9 cellular contexts compared by ENCODE assay signal in genomic region chr17:49789278-49789578, GRCh38. TPM values are rescaled to one million over a fixed set of nuclear protein-coding genes. Genes with fewer than 3 reads are reported as not detected.
A peak's percentile ranks its signal among the peaks of the same experiment; 100 is the strongest.
DNase-seq lines count a peak whose midpoint lies in the region; ATAC-seq and TF ChIP-seq lines count a peak whose summit lies in the region.
"Had no signal": no experiment of that assay in that cellular context is flagged by ENCODE, and none has a peak within 500 bp of the region (broad histone marks: within the 10 kb centered on the region; RNA-seq: fewer than 3 reads in every experiment).

No MANE protein-coding gene starts in this region.

- CTCF ChIA-PET in HCT116 (lab: Charles Lee), result interaction anchor here (1.4 to 2.1 kb wide), 2 partner anchors 81 to 208 kb away, joined by 4 to 6 read pairs; partner anchors contain the start of gene SLC35B1
- CTCF ChIA-PET in activated CD4-positive, alpha-beta memory T cell treated with anti-CD3 and anti-CD28 coated beads for 36 hours (lab: Charles Lee), result interaction anchor here (2.6 kb wide), 1 partner anchor 80 kb away, joined by 28 read pairs; the partner anchor contains the start of gene SLC35B1

- H3K4me1 ChIP-seq in HCT116 (ENCODE audit: control insufficient read depth in 1 of 2, insufficient read depth in 2 of 2, low read length in 2 of 2) (peaks cover 13 to 19% of the 10 kb centered on the region in 2 experiments), iPS DF 6.9 (ENCODE audit: control insufficient read depth, insufficient read depth, low read length) (no peaks in the 10 kb centered on the region)

- H4K20me1 ChIP-seq in HCT116 (ENCODE audit: insufficient read depth), result peaks cover 17% of the 10 kb centered on the region; the same call in 1 of the 2 replicates

- no peak for ATAC-seq in HCT116
- no peak for ATAC-seq in GM19395 (IDR thresholded peaks at IDR 0.05; ENCODE audit: unreplicated experiment)
- no peak for ATAC-seq in HG03045 (IDR thresholded peaks at IDR 0.05; ENCODE audit: unreplicated experiment)

- H3K9me3 ChIP-seq in HCT116 (ENCODE audit: control insufficient read depth in 1 of 2, insufficient read depth in 1 of 2, low read depth in 1 of 2, low read length in 2 of 2) (no peaks in the 10 kb centered on the region), iPS DF 6.9 (ENCODE audit: control insufficient read depth, insufficient read depth, low read length) (no peaks in the 10 kb centered on the region)

- DNase-seq in HCT116 (ENCODE audit: low read depth, low spot score) (no peak), iPS DF 6.9 (ENCODE audit: low read depth, low spot score) (no peak), hypothalamus (lab: John Stamatoyannopoulos, UW) (no peak), NCI-H345 treated with DMSO at 0.1 percent for 48 hours (lab: John Stamatoyannopoulos, UW; ENCODE audit: unreplicated experiment) (no peak)
- no peak for DNase-seq in activated CD4-positive, alpha-beta memory T cell treated with anti-CD3 and anti-CD28 coated beads for 36 hours

- no peak overlapping the region for H2AFZ ChIP-seq in HCT116 (ENCODE audit: low read depth, low read length, poor library complexity, severe bottlenecking)

- no peaks in the 10 kb centered on the region for H3K27me3 Mint-ChIP-seq in activated CD4-positive, alpha-beta memory T cell treated with anti-CD3 and anti-CD28 coated beads for 36 hours

- no peaks in the 10 kb centered on the region for H3K9me2 ChIP-seq in HCT116 (ENCODE audit: insufficient read depth)

- H3K4me3 Mint-ChIP-seq in activated CD4-positive, alpha-beta memory T cell treated with anti-CD3 and anti-CD28 coated beads for 36 hours, result peak overlapping the region; percentile 91

- peaks cover 56% of the 10 kb centered on the region for H3K4me1 Mint-ChIP-seq in activated CD4-positive, alpha-beta memory T cell treated with anti-CD3 and anti-CD28 coated beads for 36 hours (ENCODE audit: low read depth)

- no peak for TF ChIP-seq POLR2A in HCT116 (IDR thresholded peaks at IDR 0.05; ENCODE audit: borderline replicate concordance, extremely low read depth, insufficient read depth, insufficient read length)

- POLR2A ChIA-PET in HCT116 (lab: Charles Lee), result interaction anchor here (1.9 to 2.0 kb wide), 2 partner anchors 15 to 26 kb away, joined by 7 to 28 read pairs; partner anchors contain the start of gene FAM117A
- POLR2A ChIA-PET in activated CD4-positive, alpha-beta memory T cell treated with anti-CD3 and anti-CD28 coated beads for 36 hours (lab: Charles Lee), result interaction anchor here (0.7 to 2.7 kb wide), 6 partner anchors 25 to 93 kb away, joined by 3 to 17 read pairs (median 6); partner anchors contain the start of genes FAM117A and SLC35B1

- H3K9ac ChIP-seq in HCT116 (ENCODE audit: low read length), result peak overlapping the region; percentile 41

- H3K27ac ChIP-seq in HCT116 (ENCODE audit: low read depth, low read length) (no peak overlapping the region), iPS DF 6.9 (ENCODE audit: low read length) (no peak overlapping the region), skin epidermis (peak overlapping the region in 3 of 21 experiments; percentile 97 to 98 (median 97))

- no peaks in the 10 kb centered on the region for H3K27me3 ChIP-seq in HCT116 (ENCODE audit: insufficient read depth, low read length)
- H3K27me3 ChIP-seq in iPS DF 6.9 (ENCODE audit: control insufficient read depth, insufficient read depth, low read length), result no peaks in the 10 kb centered on the region

- no TSS peak for BruUV-seq in HCT116 (replicated peaks; lab: Mats Ljungman, UMichigan)

- H3K4me2 ChIP-seq in HCT116 (ENCODE audit: low read length), result peak overlapping the region; percentile 83

- no CpG with 5 or more reads among the region's 15 CpGs for WGBS in iPS DF 6.9 (ENCODE audit: insufficient coverage, insufficient read length)

- peak overlapping the region; percentile 95 for H3K27ac Mint-ChIP-seq in activated CD4-positive, alpha-beta memory T cell treated with anti-CD3 and anti-CD28 coated beads for 36 hours

- intact Hi-C loops in HCT116 (cut with micrococcal nuclease), result loop anchor here (2.0 kb wide), 3 partner anchors 80 to 374 kb away; partner anchors contain the start of gene PHB1
- intact Hi-C loops in activated CD4-positive, alpha-beta memory T cell treated with anti-CD3 and anti-CD28 coated beads for 36 hours (cut with micrococcal nuclease), result loop anchor here (1.0 to 10.0 kb wide), 4 partner anchors 25 to 374 kb away; partner anchors contain the start of genes FAM117A, PHB1 and SPOP

- no peak for TF ChIP-seq CTCF in HCT116 (IDR thresholded peaks at IDR 0.05 in 2 of 3, conservative IDR thresholded peaks at IDR 0.05 in 1 of 3; ENCODE audit: borderline replicate concordance in 1 of 3, insufficient read depth in 1 of 3, low read depth in 2 of 3, low read length in 2 of 3)

- H3K36me3 Mint-ChIP-seq in activated CD4-positive, alpha-beta memory T cell treated with anti-CD3 and anti-CD28 coated beads for 36 hours, result peaks cover 33% of the 10 kb centered on the region

- H3K36me3 ChIP-seq in HCT116 (ENCODE audit: control insufficient read depth in 1 of 2, insufficient read depth in 2 of 2, low read length in 2 of 2), result peaks cover 20 to 36% of the 10 kb centered on the region in 2 experiments
- H3K36me3 ChIP-seq in iPS DF 6.9 (ENCODE audit: control insufficient read depth, insufficient read depth, low read length), result peaks cover 3% of the 10 kb centered on the region; the same call in 1 of the 2 replicates

- H3K79me2 ChIP-seq in HCT116 (ENCODE audit: insufficient read depth, low read length), result peaks cover 51% of the 10 kb centered on the region

- no peak for TF ChIP-seq RAD21 in HCT116 (IDR thresholded peaks at IDR 0.05; ENCODE audit: low read depth)

- no peaks in the 10 kb centered on the region for H3K9me3 Mint-ChIP-seq in activated CD4-positive, alpha-beta memory T cell treated with anti-CD3 and anti-CD28 coated beads for 36 hours

- H3K4me3 ChIP-seq in HCT116 (replicated peaks in 1 of 2; ENCODE audit: low read depth in 1 of 2, low read length in 2 of 2) (peak overlapping the region; percentile 86 to 96), iPS DF 6.9 (ENCODE audit: low read length) (peak overlapping the region; percentile 10; the same call in 1 of the 2 replicates), skin epidermis (peak overlapping the region; percentile 30 to 100 (median 90))

- RAD21 ChIA-PET in HCT116 (lab: Charles Lee; ENCODE audit: low non-redundant PET in 1 of 2, low total read pairs in 2 of 2, uncharacterized antibody in 2 of 2, unreplicated experiment in 2 of 2), result no interaction called here

TF ChIP-seq in HCT116, 20 proteins besides CTCF, POLR2A, EP300 and RAD21:
- TF ChIP-seq CBX3 (IDR thresholded peaks at IDR 0.05; ENCODE audit: low read depth) (no peak), POLR2AphosphoS5 (IDR thresholded peaks at IDR 0.05; ENCODE audit: low read depth, low read length) (no peak), JUND (IDR thresholded peaks at IDR 0.05) (no peak), MAX (IDR thresholded peaks at IDR 0.05) (no peak), REST (IDR thresholded peaks at IDR 0.05; ENCODE audit: low read depth) (no peak), ZFX (IDR thresholded peaks at IDR 0.05) (no peak), SRF (IDR thresholded peaks at IDR 0.05; ENCODE audit: low read depth) (no peak), ATF3 (IDR thresholded peaks at IDR 0.05) (no peak)

RNA-seq across cellular contexts. Expression of gene KAT7, which starts 0.7 kb away (rescaled TPM):
- total RNA-seq in HCT116 (2021; ENCODE audit: unreplicated experiment), result 79.5 TPM
- polyA plus RNA-seq in HCT116 (2012), result 29.2 and 34.3 TPM in 2 replicates
- total RNA-seq in activated CD4-positive, alpha-beta memory T cell treated with anti-CD3 and anti-CD28 coated beads for 36 hours, result 10 to 100 TPM; 60.5 to 65.8 TPM

RNA-seq across cellular contexts. Expression of gene FAM117A, which starts 25.3 kb away (rescaled TPM):
- 12.8 TPM for total RNA-seq in HCT116 (2021; ENCODE audit: unreplicated experiment)
- 11.0 and 14.4 TPM in 2 replicates for polyA plus RNA-seq in HCT116 (2012)
- 10 to 100 TPM; 20.9 to 21.6 TPM for total RNA-seq in activated CD4-positive, alpha-beta memory T cell treated with anti-CD3 and anti-CD28 coated beads for 36 hours

RNA-seq across cellular contexts. Expression of gene TAC4, which starts 58.6 kb away (rescaled TPM):
- not detected for total RNA-seq in HCT116 (2021; ENCODE audit: unreplicated experiment)
- polyA plus RNA-seq in HCT116 (2012), result 0.17 and 0.32 TPM in 2 replicates
- total RNA-seq in activated CD4-positive, alpha-beta memory T cell treated with anti-CD3 and anti-CD28 coated beads for 36 hours, result not detected
- total RNA-seq: omental fat pad had no signal

Comparison
In these comparisons a context has a peak if more than half of its experiments do, and no peak if none do; other contexts are left out.
1. H3K4me3 ChIP-seq: peak in every context shown above with its lines; median percentile 91 in HCT116; 90 in skin epidermis; 10 in iPS DF 6.9.